Comparison of ENCODE assay signal across 10 cellular contexts in genomic region chr16:69691980-69692911, GRCh38. TPM values are rescaled to one million over a fixed set of nuclear protein-coding genes. Genes with fewer than 3 reads are reported as not detected.
DNase-seq lines count a peak whose midpoint lies in the region; TF ChIP-seq lines count a peak whose summit lies in the region.
"Had no signal": no experiment of that assay in that cellular context is flagged by ENCODE, and none has a peak within 500 bp of the region (broad histone marks: within the 10 kb centered on the region; RNA-seq: fewer than 3 reads in every experiment).

No MANE protein-coding gene starts in this region.

- intact Hi-C loops in activated CD4-positive, alpha-beta T cell treated with anti-CD3 and anti-CD28 coated beads, Interleukin-2, amount 10 ng/mL, durations not matched to agents 24 days and 14 days (cut with micrococcal nuclease), result no loop called here
- intact Hi-C loops in Caco-2 (cut with micrococcal nuclease; ENCODE audit: unreplicated experiment), result no loop called here

- BruUV-seq in Caco-2 (replicated peaks; lab: Mats Ljungman, UMichigan), result no TSS peak

- H3K4me3 Mint-ChIP-seq in activated CD4-positive, alpha-beta T cell treated with anti-CD3 and anti-CD28 coated beads, Interleukin-2, amount 10 ng/mL, durations not matched to agents 24 days and 14 days, result peak overlapping the region; percentile 0
- H3K4me3 Mint-ChIP-seq in endothelial cell (ENCODE audit: unreplicated experiment) (peak overlapping the region; percentile 22), Caco-2 (ENCODE audit: unreplicated experiment) (no peak overlapping the region)

- H3K27me3 Mint-ChIP-seq in activated CD4-positive, alpha-beta T cell treated with anti-CD3 and anti-CD28 coated beads, Interleukin-2, amount 10 ng/mL, durations not matched to agents 24 days and 14 days, result no peaks in the 10 kb centered on the region
- H3K27me3 Mint-ChIP-seq in endothelial cell (ENCODE audit: unreplicated experiment), result no peaks in the 10 kb centered on the region
- H3K27me3 Mint-ChIP-seq in Caco-2 (ENCODE audit: insufficient read depth, unreplicated experiment), result no peaks in the 10 kb centered on the region

- peak overlapping the region; percentile 87 for H3K27ac Mint-ChIP-seq in activated CD4-positive, alpha-beta T cell treated with anti-CD3 and anti-CD28 coated beads, Interleukin-2, amount 10 ng/mL, durations not matched to agents 24 days and 14 days
- no peak overlapping the region for H3K27ac Mint-ChIP-seq in endothelial cell (ENCODE audit: unreplicated experiment)
- H3K27ac Mint-ChIP-seq in Caco-2 (ENCODE audit: unreplicated experiment), result no peak overlapping the region

- CTCF ChIA-PET in Caco-2 (lab: Charles Lee), result interaction anchor here (0.6 kb wide), 1 partner anchor 34 kb away, joined by 3 read pairs; no protein-coding TSS in a partner anchor

- peaks cover 20% of the 10 kb centered on the region for H3K4me1 Mint-ChIP-seq in activated CD4-positive, alpha-beta T cell treated with anti-CD3 and anti-CD28 coated beads, Interleukin-2, amount 10 ng/mL, durations not matched to agents 24 days and 14 days
- H3K4me1 Mint-ChIP-seq in endothelial cell (ENCODE audit: unreplicated experiment) (no peaks in the 10 kb centered on the region), Caco-2 (ENCODE audit: low read depth, unreplicated experiment) (peaks cover 8% of the 10 kb centered on the region)

- H3K36me3 ChIP-seq in Caco-2 (ENCODE audit: control insufficient read depth, insufficient read depth, low read length), result peaks cover 10% of the 10 kb centered on the region

- peaks cover 62% of the 10 kb centered on the region for H3K36me3 Mint-ChIP-seq in activated CD4-positive, alpha-beta T cell treated with anti-CD3 and anti-CD28 coated beads, Interleukin-2, amount 10 ng/mL, durations not matched to agents 24 days and 14 days (ENCODE audit: low read depth)
- H3K36me3 Mint-ChIP-seq in endothelial cell (ENCODE audit: low read depth, unreplicated experiment) (peaks cover 34% of the 10 kb centered on the region), Caco-2 (ENCODE audit: insufficient read depth, unreplicated experiment) (peaks cover 92% of the 10 kb centered on the region)

- POLR2A ChIA-PET in Caco-2 (lab: Charles Lee), result no interaction called here

- no peak overlapping the region for H3K4me3 ChIP-seq in skeletal muscle cell (ENCODE audit: low read depth, low read length)
- H3K4me3 ChIP-seq in Caco-2 (ENCODE audit: low read depth, low read length), result no peak overlapping the region
- H3K4me3 ChIP-seq: heart right ventricle had no signal

- TF ChIP-seq CTCF in endothelial cell (IDR thresholded peaks at IDR 0.05; ENCODE audit: unreplicated experiment) (no peak), Caco-2 (IDR thresholded peaks at IDR 0.05; ENCODE audit: insufficient read depth in 1 of 2, low read depth in 1 of 2, low read length in 1 of 2, severe bottlenecking in 1 of 2, unreplicated experiment in 1 of 2) (no peak)

- H3K9me3 Mint-ChIP-seq in activated CD4-positive, alpha-beta T cell treated with anti-CD3 and anti-CD28 coated beads, Interleukin-2, amount 10 ng/mL, durations not matched to agents 24 days and 14 days, result no peaks in the 10 kb centered on the region
- H3K9me3 Mint-ChIP-seq in endothelial cell (ENCODE audit: unreplicated experiment) (no peaks in the 10 kb centered on the region), Caco-2 (ENCODE audit: unreplicated experiment) (no peaks in the 10 kb centered on the region)

- H3K9me3 ChIP-seq in Caco-2, result no peaks in the 10 kb centered on the region
- H3K9me3 ChIP-seq: heart right ventricle had no signal

- no peak for DNase-seq in activated CD4-positive, alpha-beta T cell treated with anti-CD3 and anti-CD28 coated beads, Interleukin-2, amount 10 ng/mL, durations not matched to agents 24 days and 14 days
- DNase-seq in activated CD4-positive, alpha-beta T cell treated with anti-CD3 and anti-CD28 coated beads for 1 hour, result no peak
- DNase-seq in LHCN-M2 (ENCODE audit: low read depth) (peak; percentile 88), endothelial cell (ENCODE audit: low spot score) (no peak), skeletal muscle cell (ENCODE audit: low read depth) (peak; percentile 11), NCI-H2171 treated with DMSO at 0.1 percent for 48 hours (lab: John Stamatoyannopoulos, UW) (no peak), NCI-H526 treated with DMSO at 0.1 percent for 48 hours (lab: John Stamatoyannopoulos, UW) (no peak), Caco-2 (no peak)
- DNase-seq: ACHN, heart right ventricle had no signal

- no peaks in the 10 kb centered on the region for H3K27me3 ChIP-seq in Caco-2 (replicated peaks; ENCODE audit: control insufficient read depth, insufficient read depth, low read length)
- H3K27me3 ChIP-seq: heart right ventricle had no signal

- no peaks in the 10 kb centered on the region; the same call in 1 of the 2 replicates for H3K4me1 ChIP-seq in Caco-2

RNA-seq across cellular contexts. Expression of gene NQO1, which starts 34.1 kb away (rescaled TPM):
- total RNA-seq in activated CD4-positive, alpha-beta T cell treated with anti-CD3 and anti-CD28 coated beads, Interleukin-2, amount 10 ng/mL, durations not matched to agents 24 days and 14 days, result 9.2 and 9.8 TPM in 2 replicates
- total RNA-seq in LHCN-M2 (2014; rRNA removed) (415 and 494 TPM in 2 replicates), endothelial cell (ENCODE audit: unreplicated experiment) (29.1 TPM), Caco-2 (2022) (96.2 and 119 TPM in 2 replicates)
- 2,044 TPM for polyA plus RNA-seq in LHCN-M2 (2012)

Comparison
In these comparisons a context has a peak if more than half of its experiments do, and no peak if none do; other contexts are left out.
1. DNase-seq: peak in LHCN-M2 (single experiment) and skeletal muscle cell (single experiment); none in activated CD4-positive, alpha-beta T cell treated with anti-CD3 and anti-CD28 coated beads, Interleukin-2, amount 10 ng/mL, durations not matched to agents 24 days and 14 days (single experiment), activated CD4-positive, alpha-beta T cell treated with anti-CD3 and anti-CD28 coated beads for 1 hour (single experiment), endothelial cell (single experiment), NCI-H2171 treated with DMSO at 0.1 percent for 48 hours (single experiment), NCI-H526 treated with DMSO at 0.1 percent for 48 hours (single experiment) and Caco-2 (0 of 2).